8 cellular contexts compared by ENCODE assay signal in the genomic region with DNA sequence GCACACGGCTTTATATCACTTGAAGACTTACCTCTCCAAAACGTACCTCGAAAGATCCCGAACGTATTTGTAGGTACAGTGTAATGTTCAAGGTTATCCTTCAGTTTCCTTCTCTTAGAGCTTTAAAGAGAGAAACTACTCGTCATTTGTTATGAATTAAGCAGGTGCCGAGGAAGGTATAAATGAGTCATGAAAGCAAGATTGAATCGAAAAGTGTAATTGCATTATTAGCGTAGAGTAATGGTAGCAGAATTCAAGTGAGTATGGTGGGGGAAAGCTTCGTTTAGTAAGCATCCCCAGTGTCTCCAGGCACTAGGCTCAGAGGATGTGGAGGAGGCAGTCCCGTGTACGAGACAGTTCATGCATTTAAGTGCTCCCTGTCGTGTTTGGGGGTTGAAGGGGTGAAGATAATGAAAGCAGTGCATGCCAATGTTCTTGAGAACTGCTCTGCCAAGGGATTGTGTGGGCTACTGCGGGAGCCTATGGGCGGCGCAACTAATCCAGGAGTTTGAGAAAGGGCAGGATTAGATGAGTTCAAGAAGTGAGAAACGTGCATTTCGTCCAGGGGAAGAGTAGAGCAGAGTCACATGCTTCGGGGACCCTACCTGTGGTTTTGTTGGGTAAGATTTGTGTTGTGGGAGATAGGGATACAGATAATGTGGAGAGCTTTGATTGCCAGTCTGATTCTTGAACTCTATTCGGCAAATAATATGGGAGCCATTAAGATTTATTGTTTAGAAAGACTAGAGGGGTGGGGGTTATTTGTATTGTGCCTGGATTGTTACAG. TPM values are rescaled to one million over a fixed set of nuclear protein-coding genes. Genes with fewer than 3 reads are reported as not detected.
DNase-seq lines count a peak whose midpoint lies in the region; ATAC-seq, FAIRE-seq and TF ChIP-seq lines count a peak whose summit lies in the region.

No MANE protein-coding gene starts in this region.

- peaks cover 28% of the 10 kb centered on the region for H3K4me1 ChIP-seq in BLaER1
- H3K4me1 ChIP-seq in PC-3 (ENCODE audit: insufficient read depth, low read length) = peaks cover 16% of the 10 kb centered on the region
- peaks cover 14% of the 10 kb centered on the region for H3K4me1 ChIP-seq in endothelial cell of umbilical vein (ENCODE audit: control insufficient read depth, extremely low read depth, insufficient read depth, low read length)
- peaks cover 0 to 18% (median 7%) of the 10 kb centered on the region in 3 donors for H3K4me1 ChIP-seq in pancreas

- TF ChIP-seq CTCF in PC-3 (conservative IDR thresholded peaks at IDR 0.05; ENCODE audit: low read depth, low read length) (peak; percentile 37), endothelial cell of umbilical vein (IDR thresholded peaks at IDR 0.05; ENCODE audit: extremely low read depth in 1 of 2, insufficient read depth in 1 of 2, low read depth in 1 of 2, low read length in 2 of 2) (no peak), pancreas (IDR thresholded peaks at IDR 0.05) (no peak)

- WGBS in pancreas, 2 donors = 2 to 3% methylated on average over 20 of the region's 20 CpGs

- BruUV-seq in PC-3 (replicated peaks; lab: Mats Ljungman, UMichigan) = no TSS peak
- BruUV-seq in endothelial cell of umbilical vein (replicated peaks; lab: Mats Ljungman, UMichigan) = no TSS peak

- H4K20me1 ChIP-seq in BLaER1 (peaks cover 51% of the 10 kb centered on the region), PC-3 (ENCODE audit: low read length) (peaks cover 16% of the 10 kb centered on the region), endothelial cell of umbilical vein (replicated peaks; ENCODE audit: control insufficient read depth, extremely low read depth, insufficient read depth, low read length) (no peaks in the 10 kb centered on the region)

- peak; percentile 52 for FAIRE-seq in endothelial cell of umbilical vein (lab: Jason Lieb, UNC)
- FAIRE-seq in pancreas (lab: Jason Lieb, UNC) = no peak

- ATAC-seq in GM21447 (IDR thresholded peaks at IDR 0.05; ENCODE audit: unreplicated experiment) = peak; percentile 6
- peak; percentile 10 for ATAC-seq in PC-3
- peak; percentile 2 to 12 (median 6) for ATAC-seq in pancreas
- no peak for ATAC-seq in GM18867 (IDR thresholded peaks at IDR 0.05; ENCODE audit: unreplicated experiment)
- no peak for ATAC-seq in GM18868 (IDR thresholded peaks at IDR 0.05; ENCODE audit: unreplicated experiment)
- ATAC-seq in HG02884 (IDR thresholded peaks at IDR 0.05; ENCODE audit: unreplicated experiment) = no peak

- intact Hi-C loops in PC-3 (cut with micrococcal nuclease) = loop anchor here (1.0 kb wide), 1 partner anchor 62 kb away; no protein-coding TSS in a partner anchor
- intact Hi-C loops in endothelial cell of umbilical vein (cut with micrococcal nuclease) = loop anchor here (1.0 kb wide), 1 partner anchor 62 kb away; no protein-coding TSS in a partner anchor
- intact Hi-C loops in pancreas (cut with DNase I) = no loop called here

- H3K27me3 ChIP-seq in BLaER1 (no peaks in the 10 kb centered on the region), PC-3 (ENCODE audit: low read length) (no peaks in the 10 kb centered on the region), endothelial cell of umbilical vein (ENCODE audit: control insufficient read depth in 2 of 2, insufficient read depth in 2 of 2, low read length in 2 of 2) (no peaks in the 10 kb centered on the region), pancreas (no peaks in the 10 kb centered on the region)

- no peak for TF ChIP-seq POLR2A in endothelial cell of umbilical vein (IDR thresholded peaks at IDR 0.05; ENCODE audit: low read depth, low read length)

- H2AFZ ChIP-seq in PC-3 (ENCODE audit: low read length) (peak overlapping the region; percentile 99), endothelial cell of umbilical vein (ENCODE audit: low read depth, low read length) (peak overlapping the region; percentile 92)

- no peaks in the 10 kb centered on the region for H3K9me3 ChIP-seq in BLaER1
- no peaks in the 10 kb centered on the region for H3K9me3 ChIP-seq in PC-3 (ENCODE audit: low read length)
- no peaks in the 10 kb centered on the region for H3K9me3 ChIP-seq in endothelial cell of umbilical vein (replicated peaks; ENCODE audit: control insufficient read depth, insufficient read depth, low read length)
- no peaks in the 10 kb centered on the region for H3K9me3 ChIP-seq in pancreas

- H3K27ac ChIP-seq in BLaER1 (peak overlapping the region; percentile 95), PC-3 (ENCODE audit: low read length) (peak overlapping the region; percentile 79; the same call in 1 of the 2 replicates), endothelial cell of umbilical vein (ENCODE audit: insufficient read depth, low read depth, low read length) (peak overlapping the region; percentile 76), pancreas (peak overlapping the region in 2 of 4 donors; percentile 84 to 86)

- CTCF ChIA-PET in PC-3 (lab: Charles Lee) = no interaction called here
- CTCF ChIA-PET in endothelial cell of umbilical vein (lab: Charles Lee) = interaction anchor here (0.7 to 1.7 kb wide), 6 partner anchors 9 to 655 kb away, joined by 3 to 4 read pairs (median 3); no protein-coding TSS in a partner anchor

- POLR2A ChIA-PET in PC-3 (lab: Charles Lee; ENCODE audit: unreplicated experiment) = no interaction called here
- POLR2A ChIA-PET in endothelial cell of umbilical vein (lab: Charles Lee) = interaction anchor here (0.5 kb wide), 1 partner anchor 111 kb away, joined by 3 read pairs; no protein-coding TSS in a partner anchor

- DNase-seq in PC-3 (peak; percentile 44), endothelial cell of umbilical vein (ENCODE audit: low read depth, low spot score) (peak; percentile 54), pancreas (no peak)

- H3K9ac ChIP-seq in BLaER1 (peak overlapping the region; percentile 95), PC-3 (ENCODE audit: low read length) (peak overlapping the region; percentile 89), endothelial cell of umbilical vein (replicated peaks; ENCODE audit: extremely low read depth, insufficient read depth, low read length) (peak overlapping the region; percentile 79)

- H3K36me3 ChIP-seq in BLaER1 (peaks cover 28% of the 10 kb centered on the region), PC-3 (ENCODE audit: low read depth, low read length) (peaks cover 20% of the 10 kb centered on the region), endothelial cell of umbilical vein (ENCODE audit: control insufficient read depth in 2 of 2, extremely low read depth in 1 of 2, insufficient read depth in 2 of 2, low read length in 2 of 2) (peaks cover 0 to 7% of the 10 kb centered on the region in 2 experiments), pancreas (peaks cover 0 to 3% (median 2%) of the 10 kb centered on the region in 3 donors)

- H3K4me3 ChIP-seq in BLaER1 (peak overlapping the region; percentile 87), PC-3 (ENCODE audit: low read length) (peak overlapping the region; percentile 84), endothelial cell of umbilical vein (replicated peaks in 1 of 3; ENCODE audit: insufficient read depth in 1 of 3, low read depth in 1 of 3, low read length in 3 of 3) (peak overlapping the region; percentile 64 to 87 (median 82)), pancreas (peak overlapping the region; percentile 75 to 87 (median 83))

- H3F3A ChIP-seq in PC-3 (ENCODE audit: low read length, unreplicated experiment) = no peaks in the 10 kb centered on the region

- no peaks in the 10 kb centered on the region for H3K9me2 ChIP-seq in PC-3 (replicated peaks; ENCODE audit: low read length)

- dilution Hi-C loops in endothelial cell of umbilical vein (cut with MboI; ENCODE audit: extremely low pct_ligation_motif_present, low sequenced_read_pairs) = no loop called here

- H3K79me2 ChIP-seq in PC-3 (ENCODE audit: low read length) = peaks cover 58% of the 10 kb centered on the region
- H3K79me2 ChIP-seq in endothelial cell of umbilical vein (ENCODE audit: control insufficient read depth, insufficient read depth, low read length) = peaks cover 37% of the 10 kb centered on the region

- H3K4me2 ChIP-seq in BLaER1 = peak overlapping the region; percentile 93
- peak overlapping the region; percentile 85 for H3K4me2 ChIP-seq in PC-3 (ENCODE audit: low read length)
- H3K4me2 ChIP-seq in endothelial cell of umbilical vein (ENCODE audit: insufficient read depth, low read length) = peak overlapping the region; percentile 91

- H3K9me1 ChIP-seq in endothelial cell of umbilical vein (replicated peaks; ENCODE audit: control insufficient read depth, extremely low read depth, insufficient read depth, low read length) = no peaks in the 10 kb centered on the region

TF ChIP-seq in endothelial cell of umbilical vein, 7 proteins besides CTCF, POLR2A, EP300 and RAD21 (continues in another document):
- TF ChIP-seq MYC (IDR thresholded peaks at IDR 0.05; ENCODE audit: low read depth, low read length) = no peak
- TF ChIP-seq GATA2 (IDR thresholded peaks at IDR 0.05; ENCODE audit: insufficient read depth, insufficient read length, low read depth, low read length) = no peak
- no peak for TF ChIP-seq POLR2AphosphoS5 (IDR thresholded peaks at IDR 0.05; ENCODE audit: insufficient read depth, low read depth, low read length)
- no peak for TF ChIP-seq JUN (IDR thresholded peaks at IDR 0.05; ENCODE audit: borderline replicate concordance, insufficient read depth, insufficient read length, low read depth)

RNA-seq across cellular contexts. Expression of gene POLR1B, which starts 0.9 kb away (rescaled TPM):
- total RNA-seq in PC-3 (2014; rRNA removed) (31.6 and 31.7 TPM in 2 replicates), endothelial cell of umbilical vein (21.3 and 28.9 TPM in 2 replicates), pancreas (10 to 100 TPM in 4 of 6 donors, 1 to 10 TPM in 2; 9.3 to 16.9 (median 13.4) TPM)
- polyA plus RNA-seq in endothelial cell of umbilical vein (12.2 and 13.8 TPM in 2 replicates), pancreas (1 to 10 TPM; 5.5 to 6.2 TPM)
- 9.0 and 9.3 TPM in 2 replicates for polyA plus RNA-seq in endothelial cell of umbilical vein (2011; cell fraction: cytosol; rRNA removed)
- 13.0 and 16.0 TPM in 2 replicates for polyA plus RNA-seq in endothelial cell of umbilical vein (2011; cell fraction: nucleus; rRNA removed)
- polyA plus RNA-seq in endothelial cell of umbilical vein (2012) = 13.8 and 24.3 TPM in 2 replicates
- 36.9 and 49.4 TPM in 2 replicates for polyA minus RNA-seq in endothelial cell of umbilical vein
- 35.9 TPM for polyA minus RNA-seq in endothelial cell of umbilical vein (2011; cell fraction: cytosol; rRNA and poly(A)+ RNA removed)
- 18.5 and 20.1 TPM in 2 replicates for polyA minus RNA-seq in endothelial cell of umbilical vein (2011; cell fraction: nucleus; rRNA and poly(A)+ RNA removed)

RNA-seq across cellular contexts. Expression of gene CHCHD5, which starts 41.2 kb away (rescaled TPM):
- total RNA-seq in PC-3 (2014; rRNA removed) = 25.4 and 27.9 TPM in 2 replicates
- 22.2 and 23.6 TPM in 2 replicates for total RNA-seq in endothelial cell of umbilical vein
- 44.7 and 63.5 TPM in 2 replicates for polyA plus RNA-seq in endothelial cell of umbilical vein
- 29.0 and 35.3 TPM in 2 replicates for polyA plus RNA-seq in endothelial cell of umbilical vein (2011; cell fraction: cytosol; rRNA removed)
- polyA plus RNA-seq in endothelial cell of umbilical vein (2011; cell fraction: nucleus; rRNA removed) = 10.6 and 12.6 TPM in 2 replicates
- 22.5 and 35.4 TPM in 2 replicates for polyA plus RNA-seq in endothelial cell of umbilical vein (2012)
- 9.8 and 10.5 TPM in 2 replicates for polyA minus RNA-seq in endothelial cell of umbilical vein
- 10.7 TPM for polyA minus RNA-seq in endothelial cell of umbilical vein (2011; cell fraction: cytosol; rRNA and poly(A)+ RNA removed)
- 1.6 and 4.6 TPM in 2 replicates for polyA minus RNA-seq in endothelial cell of umbilical vein (2011; cell fraction: nucleus; rRNA and poly(A)+ RNA removed)
- 10 to 100 TPM; 17.2 to 36.4 (median 26.4) TPM for total RNA-seq in pancreas
- 10 to 100 TPM; 29.8 to 30.1 TPM for polyA plus RNA-seq in pancreas

Comparison
In these comparisons a context has a peak if more than half of its experiments do, and no peak if none do; other contexts are left out.
1. ATAC-seq: peak in GM21447 (single experiment), PC-3 (single experiment) and pancreas (4 of 4); none in GM18867 (single experiment), GM18868 (single experiment) and HG02884 (single experiment).
2. DNase-seq: peak in PC-3 (single experiment) and endothelial cell of umbilical vein (single experiment); none in pancreas (0 of 6).
3. intact Hi-C loops: an anchor here in PC-3 (1.0 kb wide) and endothelial cell of umbilical vein (1.0 kb wide); none called in pancreas.
4. Peak in every context shown above with its lines, with median percentiles within 50 percentile points of each other: H3K4me2 ChIP-seq, H3K4me3 ChIP-seq and H3K9ac ChIP-seq.